ENCODE assay signal across 26 cellular contexts in genomic region chr16:30794634-30795033, GRCh38. TPM values are rescaled to one million over a fixed set of nuclear protein-coding genes. Genes with fewer than 3 reads are reported as not detected.
DNase-seq lines count a peak whose midpoint lies in the region; ATAC-seq, FAIRE-seq and TF ChIP-seq lines count a peak whose summit lies in the region.
"Had no signal": no experiment of that assay in that cellular context is flagged by ENCODE, and none has a peak within 500 bp of the region (broad histone marks: within the 10 kb centered on the region; RNA-seq: fewer than 3 reads in every experiment).

No MANE protein-coding gene starts in this region.

- H3K36me3 Mint-ChIP-seq in astrocyte (ENCODE audit: low read depth, unreplicated experiment): no peaks in the 10 kb centered on the region
- no peaks in the 10 kb centered on the region for H3K36me3 Mint-ChIP-seq in neural progenitor cell
- no peaks in the 10 kb centered on the region for H3K36me3 Mint-ChIP-seq in stimulated activated effector memory CD8-positive, alpha-beta T cell treated with anti-CD3 and anti-CD28 coated beads, Interleukin-12 subunit alpha, Interleukin-12 subunit beta, amount 100 ng/mL, for 72 hours
- H3K36me3 Mint-ChIP-seq: CD4-positive, CD25-positive, alpha-beta regulatory T cell; CD8-positive, alpha-beta T cell had no signal

- 45% methylated on average over 3 of the region's 3 CpGs for WGBS in HepG2 (ENCODE audit: low lambda C conversion rate)
- WGBS in right lobe of liver (ENCODE audit: insufficient coverage, low coverage, low lambda C conversion rate, missing lambda C conversion rate): 88% methylated on average over 2 of the region's 3 CpGs
- WGBS in smooth muscle cell (ENCODE audit: low lambda C conversion rate): 88% methylated on average over 3 of the region's 3 CpGs

- TF ChIP-seq POLR2A in HepG2 (IDR thresholded peaks at IDR 0.05; ENCODE audit: insufficient read depth in 1 of 2, low read depth in 2 of 2, low read length in 2 of 2): no peak
- no peak for TF ChIP-seq POLR2A in right lobe of liver (IDR thresholded peaks at IDR 0.05)

- intact Hi-C loops in HepG2 (cut with micrococcal nuclease; ENCODE audit: unreplicated experiment): no loop called here
- intact Hi-C loops in right lobe of liver (cut with DNase I): no loop called here

- H3K36me3 ChIP-seq in HepG2 (replicated peaks in 1 of 2; ENCODE audit: control insufficient read depth in 1 of 2, insufficient read depth in 2 of 2, low read length in 2 of 2) (no peaks in the 10 kb centered on the region), right lobe of liver (no peaks in the 10 kb centered on the region), astrocyte (ENCODE audit: insufficient read depth, low read length) (no peaks in the 10 kb centered on the region), neural progenitor cell (no peaks in the 10 kb centered on the region), smooth muscle cell (ENCODE audit: low read depth) (no peaks in the 10 kb centered on the region)
- H3K36me3 ChIP-seq: BLaER1 had no signal

- H3K27me3 ChIP-seq in HepG2 (ENCODE audit: control insufficient read depth in 1 of 2, insufficient read depth in 2 of 2, low read length in 2 of 2) (peaks cover 4 to 21% of the 10 kb centered on the region in 2 experiments; a peak in 3 of 5 replicates), right lobe of liver (no peaks in the 10 kb centered on the region), astrocyte (ENCODE audit: insufficient read depth, low read length) (no peaks in the 10 kb centered on the region), neural progenitor cell (peaks cover under 1% of the 10 kb centered on the region), smooth muscle cell (ENCODE audit: low read depth) (no peaks in the 10 kb centered on the region)
- H3K27me3 ChIP-seq: BLaER1 had no signal

- no peaks in the 10 kb centered on the region for H3K9me3 ChIP-seq in HepG2 (ENCODE audit: low read length)
- H3K9me3 ChIP-seq in right lobe of liver: no peaks in the 10 kb centered on the region
- no peaks in the 10 kb centered on the region for H3K9me3 ChIP-seq in astrocyte (ENCODE audit: insufficient read depth, low read depth, low read length)
- H3K9me3 ChIP-seq in neural progenitor cell (ENCODE audit: low read depth): no peaks in the 10 kb centered on the region
- H3K9me3 ChIP-seq in smooth muscle cell (replicated peaks; ENCODE audit: low read depth): no peaks in the 10 kb centered on the region
- H3K9me3 ChIP-seq: BLaER1, Caco-2 had no signal

- POLR2A ChIA-PET in HepG2 (lab: Yijun Ruan, JAX): interaction anchor here (1.3 to 7.0 kb wide), 2 partner anchors 11 to 80 kb away, joined by 3 to 42 read pairs; no protein-coding TSS in a partner anchor

- H3K4me1 ChIP-seq in HepG2 (ENCODE audit: insufficient read depth, low read length): peaks cover 48% of the 10 kb centered on the region
- H3K4me1 ChIP-seq in right lobe of liver: peaks cover 0 to 6% (median 0%) of the 10 kb centered on the region in 4 donors
- H3K4me1 ChIP-seq in astrocyte (ENCODE audit: insufficient read depth, low read length): no peaks in the 10 kb centered on the region
- no peaks in the 10 kb centered on the region for H3K4me1 ChIP-seq in neural progenitor cell
- H3K4me1 ChIP-seq in smooth muscle cell (ENCODE audit: low read depth): no peaks in the 10 kb centered on the region
- H3K4me1 ChIP-seq: BLaER1, Caco-2 had no signal

- FAIRE-seq in HepG2 (lab: Jason Lieb, UNC): no peak
- FAIRE-seq in astrocyte (lab: Jason Lieb, UNC): no peak
- FAIRE-seq: A204.1, G401.6, GM12878, GM19239, H1 had no signal

- CTCF ChIA-PET in HepG2 (lab: Yijun Ruan, JAX; ENCODE audit: low intra/inter-chr PET ratio, low total read pairs): no interaction called here

- ATAC-seq in HepG2 (no peak), right lobe of liver (no peak)
- ATAC-seq in stimulated activated effector memory CD8-positive, alpha-beta T cell treated with anti-CD3 and anti-CD28 coated beads, Interleukin-12 subunit alpha, Interleukin-12 subunit beta, amount 100 ng/mL, for 72 hours: no peak
- ATAC-seq: CD8-positive, alpha-beta T cell; GM12878; HCT116 had no signal

- no TSS peak for BruUV-seq in HepG2 (replicated peaks; lab: Mats Ljungman, UMichigan)

- in situ Hi-C loops in HepG2 (cut with HindIII; ENCODE audit: extremely low pct_ligation_motif_present, low pct_unique_long_range_greater_than_20kb): no loop called here

- no peak overlapping the region for H3K9ac ChIP-seq in HepG2 (ENCODE audit: insufficient read depth, low read depth, low read length)
- H3K9ac ChIP-seq in astrocyte (ENCODE audit: low read length): no peak overlapping the region
- no peak overlapping the region for H3K9ac ChIP-seq in neural progenitor cell
- no peak overlapping the region for H3K9ac ChIP-seq in smooth muscle cell (ENCODE audit: low read depth)
- H3K9ac ChIP-seq: BLaER1, GM23248 had no signal

- H3K79me2 ChIP-seq in HepG2 (ENCODE audit: insufficient read depth, low read length): no peaks in the 10 kb centered on the region
- H3K79me2 ChIP-seq in astrocyte (ENCODE audit: insufficient read depth, low read length): no peaks in the 10 kb centered on the region
- no peaks in the 10 kb centered on the region for H3K79me2 ChIP-seq in neural progenitor cell (ENCODE audit: low read depth)
- H3K79me2 ChIP-seq in smooth muscle cell (ENCODE audit: low read depth): no peaks in the 10 kb centered on the region

- H3K4me1 Mint-ChIP-seq in astrocyte (ENCODE audit: low read depth, unreplicated experiment): no peaks in the 10 kb centered on the region
- H3K4me1 Mint-ChIP-seq in neural progenitor cell: no peaks in the 10 kb centered on the region
- H3K4me1 Mint-ChIP-seq in stimulated activated effector memory CD8-positive, alpha-beta T cell treated with anti-CD3 and anti-CD28 coated beads, Interleukin-12 subunit alpha, Interleukin-12 subunit beta, amount 100 ng/mL, for 72 hours: no peaks in the 10 kb centered on the region
- H3K4me1 Mint-ChIP-seq: B cell; CD4-positive, CD25-positive, alpha-beta regulatory T cell had no signal

- TF ChIP-seq RAD21 in HepG2 (CRISPR knock-in tag; IDR thresholded peaks at IDR 0.05): no peak

- H3F3A ChIP-seq in neural progenitor cell (ENCODE audit: low read depth) (peaks cover 4% of the 10 kb centered on the region), smooth muscle cell (ENCODE audit: low read depth) (no peaks in the 10 kb centered on the region)

- TF ChIP-seq CTCF in HepG2 (CRISPR knock-in tag; IDR thresholded peaks at IDR 0.05) (no peak), right lobe of liver (IDR thresholded peaks at IDR 0.05) (no peak), astrocyte (IDR thresholded peaks at IDR 0.05; ENCODE audit: insufficient read depth, low read depth, low read length) (no peak), neural progenitor cell (IDR thresholded peaks at IDR 0.05) (no peak), GM10266 (IDR thresholded peaks at IDR 0.05; ENCODE audit: control insufficient read depth, insufficient read depth, low read depth, missing control alignments) (no peak), smooth muscle cell (IDR thresholded peaks at IDR 0.05; ENCODE audit: borderline replicate concordance, insufficient read depth, poor library complexity, severe bottlenecking) (no peak)

- H3K27ac ChIP-seq in HepG2 (ENCODE audit: extremely low read length, insufficient read depth, low read length) (no peak overlapping the region), right lobe of liver (no peak overlapping the region), astrocyte (ENCODE audit: low read depth, low read length) (no peak overlapping the region), neural progenitor cell (no peak overlapping the region), smooth muscle cell (ENCODE audit: low read depth) (no peak overlapping the region)
- H3K27ac ChIP-seq: 22Rv1, BLaER1, C4-2B, GM23248 had no signal

- H3K27ac Mint-ChIP-seq in astrocyte (ENCODE audit: unreplicated experiment) (peak overlapping the region; percentile 41), neural progenitor cell (no peak overlapping the region)
- H3K27ac Mint-ChIP-seq in stimulated activated effector memory CD8-positive, alpha-beta T cell treated with anti-CD3 and anti-CD28 coated beads, Interleukin-12 subunit alpha, Interleukin-12 subunit beta, amount 100 ng/mL, for 72 hours: peak overlapping the region; percentile 20
- H3K27ac Mint-ChIP-seq: B cell; CD8-positive, alpha-beta T cell; H9; HFFc6 had no signal

- TF ChIP-seq EP300 in HepG2 (IDR thresholded peaks at IDR 0.05; ENCODE audit: low read depth in 2 of 2, low read length in 2 of 2) (no peak), HepG2 (CRISPR knock-in tag; IDR thresholded peaks at IDR 0.05; ENCODE audit: borderline replicate concordance) (no peak)

- H3K4me2 ChIP-seq in HepG2 (ENCODE audit: low read depth, low read length) (no peak overlapping the region), astrocyte (ENCODE audit: low read length) (no peak overlapping the region), neural progenitor cell (no peak overlapping the region), smooth muscle cell (no peak overlapping the region)
- H3K4me2 ChIP-seq: BLaER1 had no signal

- H3K4me3 Mint-ChIP-seq in astrocyte (ENCODE audit: unreplicated experiment): no peak overlapping the region
- peak overlapping the region; percentile 9 for H3K4me3 Mint-ChIP-seq in neural progenitor cell
- no peak overlapping the region for H3K4me3 Mint-ChIP-seq in stimulated activated effector memory CD8-positive, alpha-beta T cell treated with anti-CD3 and anti-CD28 coated beads, Interleukin-12 subunit alpha, Interleukin-12 subunit beta, amount 100 ng/mL, for 72 hours
- H3K4me3 Mint-ChIP-seq: B cell; CD4-positive, CD25-positive, alpha-beta regulatory T cell; CD8-positive, alpha-beta T cell; H9; HFFc6 had no signal

- H4K20me1 ChIP-seq in HepG2 (ENCODE audit: insufficient read depth, low read length) (no peaks in the 10 kb centered on the region), astrocyte (ENCODE audit: insufficient read depth, low read length) (no peaks in the 10 kb centered on the region), neural progenitor cell (ENCODE audit: low read depth) (no peaks in the 10 kb centered on the region), smooth muscle cell (ENCODE audit: low read depth) (no peaks in the 10 kb centered on the region)
- H4K20me1 ChIP-seq: BLaER1 had no signal

- H3K27me3 Mint-ChIP-seq in astrocyte (ENCODE audit: low read depth, unreplicated experiment) (peaks cover 21% of the 10 kb centered on the region), neural progenitor cell (ENCODE audit: insufficient read depth, low read depth) (peaks cover 12% of the 10 kb centered on the region)
- H3K27me3 Mint-ChIP-seq: B cell had no signal

- H3K9me3 Mint-ChIP-seq in astrocyte (ENCODE audit: unreplicated experiment): no peaks in the 10 kb centered on the region
- H3K9me3 Mint-ChIP-seq in neural progenitor cell: no peaks in the 10 kb centered on the region
- no peaks in the 10 kb centered on the region for H3K9me3 Mint-ChIP-seq in stimulated activated effector memory CD8-positive, alpha-beta T cell treated with anti-CD3 and anti-CD28 coated beads, Interleukin-12 subunit alpha, Interleukin-12 subunit beta, amount 100 ng/mL, for 72 hours
- H3K9me3 Mint-ChIP-seq: CD4-positive, CD25-positive, alpha-beta regulatory T cell; CD8-positive, alpha-beta T cell; H9; HFFc6 had no signal

- no peak for DNase-seq in HepG2 (ENCODE audit: low spot score)
- no peak for DNase-seq in right lobe of liver
- DNase-seq in astrocyte (ENCODE audit: low read depth): no peak
- no peak for DNase-seq in neural progenitor cell (ENCODE audit: low spot score)
- DNase-seq in stimulated activated effector memory CD8-positive, alpha-beta T cell treated with anti-CD3 and anti-CD28 coated beads, Interleukin-12 subunit alpha, Interleukin-12 subunit beta, amount 100 ng/mL, for 72 hours (ENCODE audit: low spot score in 2 of 2): no peak
- DNase-seq in GM10266 (ENCODE audit: extremely low spot score): no peak
- no peak for DNase-seq in smooth muscle cell (lab: John Stamatoyannopoulos, UW; ENCODE audit: unreplicated experiment)
- DNase-seq in HuH-7.5 (ENCODE audit: low spot score): no peak
- DNase-seq: Caco-2; CD4-positive, CD25-positive, alpha-beta regulatory T cell; CD8-positive, alpha-beta T cell; DMS153; DND-41; GM23248; H9; HFFc6 had no signal

- H2AFZ ChIP-seq in HepG2 (ENCODE audit: low read length): no peak overlapping the region
- H2AFZ ChIP-seq in astrocyte (ENCODE audit: low read depth, low read length): no peak overlapping the region
- H2AFZ ChIP-seq in neural progenitor cell (replicated peaks): no peak overlapping the region
- H2AFZ ChIP-seq in smooth muscle cell (ENCODE audit: low read depth): no peak overlapping the region
- H2AFZ ChIP-seq: GM23248 had no signal

- H3K4me3 ChIP-seq in HepG2 (replicated peaks in 1 of 3; ENCODE audit: insufficient read depth in 1 of 3, low read depth in 2 of 3, low read length in 3 of 3): no peak overlapping the region
- H3K4me3 ChIP-seq in right lobe of liver: no peak overlapping the region
- no peak overlapping the region for H3K4me3 ChIP-seq in astrocyte (ENCODE audit: insufficient read depth, low read depth, low read length)
- no peak overlapping the region for H3K4me3 ChIP-seq in neural progenitor cell
- no peak overlapping the region for H3K4me3 ChIP-seq in smooth muscle cell
- H3K4me3 ChIP-seq: BLaER1, GM12878, GM23248 had no signal

RNA-seq across cellular contexts. Expression of gene ZNF629, which starts 7.6 kb away (rescaled TPM):
- total RNA-seq in HepG2 (2016; rRNA removed; fragmentation: Illumina TruSeq; extraction: Trizol) (14.3 and 16.5 TPM in 2 replicates), right lobe of liver (1 to 10 TPM; 3.7 to 4.8 (median 4.3) TPM), astrocyte (17.4 and 17.6 TPM in 2 replicates), neural progenitor cell (ENCODE audit: low replicate concordance) (13.7 and 24.5 TPM in 2 replicates), smooth muscle cell (11.2 and 11.6 TPM in 2 replicates)
- total RNA-seq in HepG2 (2016; cell fraction: cytosol; rRNA removed; fragmentation: Illumina TruSeq; extraction: Trizol; ENCODE audit: low read depth): 1.3 TPM in 2 replicates
- total RNA-seq in HepG2 (2016; cell fraction: insoluble cytoplasmic fraction; rRNA removed; fragmentation: Illumina TruSeq; extraction: Trizol): 12.7 and 16.5 TPM in 2 replicates
- total RNA-seq in HepG2 (2016; cell fraction: membrane; rRNA removed; fragmentation: Illumina TruSeq; extraction: Trizol): 5.2 and 5.9 TPM in 2 replicates
- total RNA-seq in HepG2 (2016; cell fraction: nucleus; rRNA removed; fragmentation: Illumina TruSeq; extraction: Trizol): 15.1 and 17.8 TPM in 2 replicates
- polyA plus RNA-seq in HepG2 (2011; rRNA removed) (6.1 and 8.2 TPM in 2 replicates), smooth muscle cell (13.0 and 13.4 TPM in 2 replicates)
- 3.9 and 4.8 TPM in 2 replicates for polyA plus RNA-seq in HepG2 (2011; cell fraction: cytosol; rRNA removed)
- polyA plus RNA-seq in HepG2 (2011; cell fraction: nucleus; rRNA removed): 25.0 TPM in 2 replicates
- polyA plus RNA-seq in HepG2 (2012): 9.2 and 10.1 TPM in 2 replicates
- polyA plus RNA-seq in HepG2 (2016; cell fraction: cytosol; fragmentation: Illumina TruSeq; extraction: Trizol; ENCODE audit: low read depth): 0.64 and 0.65 TPM in 2 replicates
- 11.8 and 14.8 TPM in 2 replicates for polyA plus RNA-seq in HepG2 (2016; cell fraction: insoluble cytoplasmic fraction; fragmentation: Illumina TruSeq; extraction: Trizol; ENCODE audit: low read depth)
- 2.2 and 2.7 TPM in 2 replicates for polyA plus RNA-seq in HepG2 (2016; cell fraction: membrane; fragmentation: Illumina TruSeq; extraction: Trizol; ENCODE audit: low read depth)
- polyA plus RNA-seq in HepG2 (2016; cell fraction: nucleus; fragmentation: Illumina TruSeq; extraction: Trizol; ENCODE audit: insufficient read depth, low read depth): 25.2 and 26.3 TPM in 2 replicates
- polyA minus RNA-seq in HepG2 (2011; rRNA and poly(A)+ RNA removed; ENCODE audit: low replicate concordance): 9.3 and 12.7 TPM in 2 replicates
- polyA minus RNA-seq in HepG2 (2011; cell fraction: cytosol; rRNA and poly(A)+ RNA removed): 8.3 and 9.5 TPM in 2 replicates
- polyA minus RNA-seq in HepG2 (2011; cell fraction: nucleus; rRNA and poly(A)+ RNA removed): 15.8 and 22.4 TPM in 2 replicates

RNA-seq across cellular contexts. Expression of gene RNF40, which starts 32.5 kb away (rescaled TPM):
- total RNA-seq in HepG2 (2016; rRNA removed; fragmentation: Illumina TruSeq; extraction: Trizol): 85.6 and 102 TPM in 2 replicates
- total RNA-seq in HepG2 (2016; cell fraction: cytosol; rRNA removed; fragmentation: Illumina TruSeq; extraction: Trizol; ENCODE audit: low read depth): 11.9 and 12.0 TPM in 2 replicates
- 79.6 and 89.9 TPM in 2 replicates for total RNA-seq in HepG2 (2016; cell fraction: insoluble cytoplasmic fraction; rRNA removed; fragmentation: Illumina TruSeq; extraction: Trizol)
- total RNA-seq in HepG2 (2016; cell fraction: membrane; rRNA removed; fragmentation: Illumina TruSeq; extraction: Trizol): 40.5 and 47.1 TPM in 2 replicates
- 55.6 and 65.6 TPM in 2 replicates for total RNA-seq in HepG2 (2016; cell fraction: nucleus; rRNA removed; fragmentation: Illumina TruSeq; extraction: Trizol)
- polyA plus RNA-seq in HepG2 (2011; rRNA removed): 84.0 and 91.0 TPM in 2 replicates
- polyA plus RNA-seq in HepG2 (2011; cell fraction: cytosol; rRNA removed): 47.5 and 49.3 TPM in 2 replicates
- polyA plus RNA-seq in HepG2 (2011; cell fraction: nucleus; rRNA removed): 128 and 147 TPM in 2 replicates
- 44.7 and 52.0 TPM in 2 replicates for polyA plus RNA-seq in HepG2 (2012)
- polyA plus RNA-seq in HepG2 (2016; cell fraction: cytosol; fragmentation: Illumina TruSeq; extraction: Trizol; ENCODE audit: low read depth): 8.6 and 10.7 TPM in 2 replicates
- 87.6 and 98.5 TPM in 2 replicates for polyA plus RNA-seq in HepG2 (2016; cell fraction: insoluble cytoplasmic fraction; fragmentation: Illumina TruSeq; extraction: Trizol; ENCODE audit: low read depth)
- polyA plus RNA-seq in HepG2 (2016; cell fraction: membrane; fragmentation: Illumina TruSeq; extraction: Trizol; ENCODE audit: low read depth): 29.9 and 30.8 TPM in 2 replicates
- polyA plus RNA-seq in HepG2 (2016; cell fraction: nucleus; fragmentation: Illumina TruSeq; extraction: Trizol; ENCODE audit: insufficient read depth, low read depth): 131 and 139 TPM in 2 replicates
- polyA minus RNA-seq in HepG2 (2011; rRNA and poly(A)+ RNA removed; ENCODE audit: low replicate concordance): 110 and 128 TPM in 2 replicates
- polyA minus RNA-seq in HepG2 (2011; cell fraction: cytosol; rRNA and poly(A)+ RNA removed): 42.3 and 58.2 TPM in 2 replicates
- polyA minus RNA-seq in HepG2 (2011; cell fraction: nucleus; rRNA and poly(A)+ RNA removed): 34.0 and 43.5 TPM in 2 replicates
- 10 to 100 TPM; 34.3 to 56.8 (median 46.7) TPM for total RNA-seq in right lobe of liver
- 85.4 and 94.6 TPM in 2 replicates for total RNA-seq in astrocyte
- 45.6 and 77.3 TPM in 2 replicates for total RNA-seq in neural progenitor cell (ENCODE audit: low replicate concordance)
- total RNA-seq in smooth muscle cell: 66.1 and 73.0 TPM in 2 replicates
- polyA plus RNA-seq in smooth muscle cell: 92.5 and 107 TPM in 2 replicates

RNA-seq across cellular contexts. Expression of gene CFAP119, which starts 32.8 kb away (rescaled TPM):
- total RNA-seq in HepG2 (2016; rRNA removed; fragmentation: Illumina TruSeq; extraction: Trizol): 1.2 and 6.4 TPM in 2 replicates
- total RNA-seq in HepG2 (2016; cell fraction: cytosol; rRNA removed; fragmentation: Illumina TruSeq; extraction: Trizol; ENCODE audit: low read depth): 0.51 and 0.71 TPM in 2 replicates
- total RNA-seq in HepG2 (2016; cell fraction: insoluble cytoplasmic fraction; rRNA removed; fragmentation: Illumina TruSeq; extraction: Trizol): 1.4 and 4.0 TPM in 2 replicates
- 0.83 and 1.7 TPM in 2 replicates for total RNA-seq in HepG2 (2016; cell fraction: membrane; rRNA removed; fragmentation: Illumina TruSeq; extraction: Trizol)
- 11.6 and 12.1 TPM in 2 replicates for total RNA-seq in HepG2 (2016; cell fraction: nucleus; rRNA removed; fragmentation: Illumina TruSeq; extraction: Trizol)
- polyA plus RNA-seq in HepG2 (2011; rRNA removed): 4.0 and 6.4 TPM in 2 replicates
- polyA plus RNA-seq in HepG2 (2011; cell fraction: cytosol; rRNA removed): 1.3 and 2.2 TPM in 2 replicates
- polyA plus RNA-seq in HepG2 (2011; cell fraction: nucleus; rRNA removed): 37.2 and 53.6 TPM in 2 replicates
- polyA plus RNA-seq in HepG2 (2012): 0.84 and 2.1 TPM in 2 replicates
- polyA plus RNA-seq in HepG2 (2016; cell fraction: cytosol; fragmentation: Illumina TruSeq; extraction: Trizol; ENCODE audit: low read depth): 0.78 and 0.96 TPM in 2 replicates
- polyA plus RNA-seq in HepG2 (2016; cell fraction: insoluble cytoplasmic fraction; fragmentation: Illumina TruSeq; extraction: Trizol; ENCODE audit: low read depth): 0.91 and 1.5 TPM in 2 replicates
- polyA plus RNA-seq in HepG2 (2016; cell fraction: membrane; fragmentation: Illumina TruSeq; extraction: Trizol; ENCODE audit: low read depth): 0.41 and 1.4 TPM in 2 replicates
- 22.1 and 31.9 TPM in 2 replicates for polyA plus RNA-seq in HepG2 (2016; cell fraction: nucleus; fragmentation: Illumina TruSeq; extraction: Trizol; ENCODE audit: insufficient read depth, low read depth)
- 1.5 and 16.0 TPM in 2 replicates for polyA minus RNA-seq in HepG2 (2011; rRNA and poly(A)+ RNA removed; ENCODE audit: low replicate concordance)
- 0.69 and 1.8 TPM in 2 replicates for polyA minus RNA-seq in HepG2 (2011; cell fraction: cytosol; rRNA and poly(A)+ RNA removed)
- polyA minus RNA-seq in HepG2 (2011; cell fraction: nucleus; rRNA and poly(A)+ RNA removed): 3.7 and 5.2 TPM in 2 replicates
- total RNA-seq in right lobe of liver: 1 to 10 TPM in 1 of 6 experiments, under 1 TPM in 4, not detected in 1; 0.19 to 1.8 (median 0.29) TPM
- 4.0 and 4.1 TPM in 2 replicates for total RNA-seq in astrocyte
- total RNA-seq in neural progenitor cell (ENCODE audit: low replicate concordance): 0.56 and 8.0 TPM in 2 replicates
- total RNA-seq in smooth muscle cell: 2.2 and 5.2 TPM in 2 replicates
- 3.0 and 3.5 TPM in 2 replicates for polyA plus RNA-seq in smooth muscle cell

RNA-seq across cellular contexts. Expression of gene PHKG2, which starts 46.4 kb away (rescaled TPM):
- total RNA-seq in HepG2 (2016; rRNA removed; fragmentation: Illumina TruSeq; extraction: Trizol) (33.9 and 37.4 TPM in 2 replicates), right lobe of liver (10 to 100 TPM; 17.1 to 22.1 (median 18.4) TPM), astrocyte (31.1 and 34.2 TPM in 2 replicates), neural progenitor cell (ENCODE audit: low replicate concordance) (20.2 and 31.4 TPM in 2 replicates), smooth muscle cell (24.9 and 35.9 TPM in 2 replicates)
- 13.4 TPM in 2 replicates for total RNA-seq in HepG2 (2016; cell fraction: cytosol; rRNA removed; fragmentation: Illumina TruSeq; extraction: Trizol; ENCODE audit: low read depth)
- total RNA-seq in HepG2 (2016; cell fraction: insoluble cytoplasmic fraction; rRNA removed; fragmentation: Illumina TruSeq; extraction: Trizol): 32.9 and 41.4 TPM in 2 replicates
- 23.7 and 24.3 TPM in 2 replicates for total RNA-seq in HepG2 (2016; cell fraction: membrane; rRNA removed; fragmentation: Illumina TruSeq; extraction: Trizol)
- 39.5 and 43.1 TPM in 2 replicates for total RNA-seq in HepG2 (2016; cell fraction: nucleus; rRNA removed; fragmentation: Illumina TruSeq; extraction: Trizol)
- polyA plus RNA-seq in HepG2 (2011; rRNA removed) (39.8 and 42.1 TPM in 2 replicates), smooth muscle cell (39.1 and 40.1 TPM in 2 replicates)
- 22.7 and 30.8 TPM in 2 replicates for polyA plus RNA-seq in HepG2 (2011; cell fraction: cytosol; rRNA removed)
- polyA plus RNA-seq in HepG2 (2011; cell fraction: nucleus; rRNA removed): 140 and 166 TPM in 2 replicates
- 21.4 and 22.8 TPM in 2 replicates for polyA plus RNA-seq in HepG2 (2012)
- polyA plus RNA-seq in HepG2 (2016; cell fraction: cytosol; fragmentation: Illumina TruSeq; extraction: Trizol; ENCODE audit: low read depth): 15.4 and 16.5 TPM in 2 replicates
- 38.9 and 41.5 TPM in 2 replicates for polyA plus RNA-seq in HepG2 (2016; cell fraction: insoluble cytoplasmic fraction; fragmentation: Illumina TruSeq; extraction: Trizol; ENCODE audit: low read depth)
- polyA plus RNA-seq in HepG2 (2016; cell fraction: membrane; fragmentation: Illumina TruSeq; extraction: Trizol; ENCODE audit: low read depth): 21.3 and 23.8 TPM in 2 replicates
- polyA plus RNA-seq in HepG2 (2016; cell fraction: nucleus; fragmentation: Illumina TruSeq; extraction: Trizol; ENCODE audit: insufficient read depth, low read depth): 142 and 147 TPM in 2 replicates
- polyA minus RNA-seq in HepG2 (2011; rRNA and poly(A)+ RNA removed; ENCODE audit: low replicate concordance): 53.8 and 68.9 TPM in 2 replicates
- polyA minus RNA-seq in HepG2 (2011; cell fraction: cytosol; rRNA and poly(A)+ RNA removed): 9.0 and 12.9 TPM in 2 replicates
- 38.1 and 40.3 TPM in 2 replicates for polyA minus RNA-seq in HepG2 (2011; cell fraction: nucleus; rRNA and poly(A)+ RNA removed)
